8 cellular contexts compared by ENCODE assay signal in genomic region chr1:160070243-160071163, GRCh38. TPM values are rescaled to one million over a fixed set of nuclear protein-coding genes. Genes with fewer than 3 reads are reported as not detected.
DNase-seq lines count a peak whose midpoint lies in the region; ATAC-seq and TF ChIP-seq lines count a peak whose summit lies in the region.

No MANE protein-coding gene starts in this region.

- TF ChIP-seq CTCF in Caco-2 (IDR thresholded peaks at IDR 0.05; ENCODE audit: insufficient read depth in 1 of 2, low read depth in 1 of 2, low read length in 1 of 2, severe bottlenecking in 1 of 2, unreplicated experiment in 1 of 2) = no peak

- peaks cover 9% of the 10 kb centered on the region for H3K36me3 Mint-ChIP-seq in Caco-2 (ENCODE audit: insufficient read depth, unreplicated experiment)

- H3K4me3 ChIP-seq in Caco-2 (ENCODE audit: low read depth, low read length) = peak overlapping the region; percentile 57

- in situ Hi-C loops in SK-MEL-5 (cut with HindIII; ENCODE audit: low pct_unique_long_range_greater_than_20kb, low sequenced_read_pairs) = no loop called here

- peak overlapping the region; percentile 99 for H3K27ac ChIP-seq in substantia nigra (ENCODE audit: low read depth, low read length, poor library complexity, severe bottlenecking)

- no peak overlapping the region for H3K27ac Mint-ChIP-seq in Caco-2 (ENCODE audit: unreplicated experiment)

- H3K36me3 ChIP-seq in Caco-2 (ENCODE audit: control insufficient read depth, insufficient read depth, low read length) = no peaks in the 10 kb centered on the region

- DNase-seq in Caco-2 (peak; percentile 82 to 86), SK-MEL-5 (ENCODE audit: low read depth, low spot score) (peak; percentile 74), head of caudate nucleus (peak; percentile 87 to 98 (median 94)), occipital lobe (lab: John Stamatoyannopoulos, UW) (peak; percentile 91), substantia nigra (lab: John Stamatoyannopoulos, UW) (peak; percentile 71 to 100 (median 92))
- DNase-seq in activated naive CD4-positive, alpha-beta T cell treated with anti-CD3 and anti-CD28 coated beads, Interleukin-2, amount 50 U/mL, for 16 hours = peak; percentile 74

- H3K9me3 Mint-ChIP-seq in Caco-2 (ENCODE audit: unreplicated experiment) = no peaks in the 10 kb centered on the region

- intact Hi-C loops in Caco-2 (cut with micrococcal nuclease; ENCODE audit: unreplicated experiment) = loop anchor here (1.0 to 2.0 kb wide), 2 partner anchors 9 to 24 kb away; no protein-coding TSS in a partner anchor
- intact Hi-C loops in head of caudate nucleus (cut with DNase I) = no loop called here

- CTCF ChIA-PET in Caco-2 (lab: Charles Lee) = interaction anchor here (0.7 to 1.3 kb wide), 3 partner anchors 8 to 24 kb away, joined by 3 to 4 read pairs (median 4); no protein-coding TSS in a partner anchor

- peak overlapping the region; percentile 92 for H3K4me3 Mint-ChIP-seq in Caco-2 (ENCODE audit: unreplicated experiment)

- no peaks in the 10 kb centered on the region for H3K9me3 ChIP-seq in Caco-2

- no peaks in the 10 kb centered on the region for H3K27me3 ChIP-seq in Caco-2 (replicated peaks; ENCODE audit: control insufficient read depth, insufficient read depth, low read length)

- BruUV-seq in Caco-2 (replicated peaks; lab: Mats Ljungman, UMichigan) = no TSS peak

- POLR2A ChIA-PET in Caco-2 (lab: Charles Lee) = no interaction called here

- peaks cover 15% of the 10 kb centered on the region for H3K27me3 Mint-ChIP-seq in Caco-2 (ENCODE audit: insufficient read depth, unreplicated experiment)

- H3K4me1 Mint-ChIP-seq in Caco-2 (ENCODE audit: low read depth, unreplicated experiment) = no peaks in the 10 kb centered on the region

- ATAC-seq in HG03108 (IDR thresholded peaks at IDR 0.05; ENCODE audit: unreplicated experiment) (peak; percentile 35), GM19328 (IDR thresholded peaks at IDR 0.05; ENCODE audit: unreplicated experiment) (no peak)

- H3K4me1 ChIP-seq in Caco-2 = peaks cover 4% of the 10 kb centered on the region; the same call in 1 of the 2 replicates

RNA-seq across cellular contexts. Expression of gene KCNJ10, which starts 0.5 kb away (rescaled TPM):
- total RNA-seq in Caco-2 (2022) = 0.58 and 0.68 TPM in 2 replicates
- total RNA-seq in SK-MEL-5 (2014; rRNA removed; shearing (Covaris generic)) = 0.11 and 0.26 TPM in 2 replicates
- 0.25 and 0.87 TPM in 2 replicates for polyA plus RNA-seq in SK-MEL-5 (2015; cell fraction: cytosol; rRNA removed)
- polyA plus RNA-seq in SK-MEL-5 (2015; cell fraction: nucleus; rRNA removed) = 0.78 and 7.7 TPM in 2 replicates
- total RNA-seq in occipital lobe = 1.6 TPM

RNA-seq across cellular contexts. Expression of gene KCNJ9, which starts 10.8 kb away (rescaled TPM):
- total RNA-seq in Caco-2 (2022) (not detected in 2 replicates), occipital lobe (14.7 TPM)
- total RNA-seq in SK-MEL-5 (2014; rRNA removed; shearing (Covaris generic)) = not detected in 2 replicates
- polyA plus RNA-seq in SK-MEL-5 (2015; cell fraction: cytosol; rRNA removed) = not detected in 2 replicates
- not detected in 2 replicates for polyA plus RNA-seq in SK-MEL-5 (2015; cell fraction: nucleus; rRNA removed)

RNA-seq across cellular contexts. Expression of gene IGSF8, which starts 27.9 kb away (rescaled TPM):
- 15.4 and 16.0 TPM in 2 replicates for total RNA-seq in Caco-2 (2022)
- total RNA-seq in SK-MEL-5 (2014; rRNA removed; shearing (Covaris generic)) = 142 and 146 TPM in 2 replicates
- polyA plus RNA-seq in SK-MEL-5 (2015; cell fraction: cytosol; rRNA removed) = 259 and 274 TPM in 2 replicates
- polyA plus RNA-seq in SK-MEL-5 (2015; cell fraction: nucleus; rRNA removed) = 74.6 and 95.1 TPM in 2 replicates
- 49.8 TPM for total RNA-seq in occipital lobe

RNA-seq across cellular contexts. Expression of gene PIGM, which starts 38.7 kb away (rescaled TPM):
- total RNA-seq in Caco-2 (2022) (5.5 and 5.7 TPM in 2 replicates), occipital lobe (9.5 TPM)
- 6.3 and 6.4 TPM in 2 replicates for total RNA-seq in SK-MEL-5 (2014; rRNA removed; shearing (Covaris generic))
- 4.9 and 5.1 TPM in 2 replicates for polyA plus RNA-seq in SK-MEL-5 (2015; cell fraction: cytosol; rRNA removed)
- 11.1 and 13.3 TPM in 2 replicates for polyA plus RNA-seq in SK-MEL-5 (2015; cell fraction: nucleus; rRNA removed)

RNA-seq across cellular contexts. Expression of gene ATP1A2, which starts 45.1 kb away (rescaled TPM):
- total RNA-seq in Caco-2 (2022) (0.36 TPM in 1 of 2 replicates, not detected in the other), occipital lobe (47.1 TPM)
- not detected in 2 replicates for total RNA-seq in SK-MEL-5 (2014; rRNA removed; shearing (Covaris generic))
- polyA plus RNA-seq in SK-MEL-5 (2015; cell fraction: cytosol; rRNA removed) = not detected in 2 replicates
- not detected in 2 replicates for polyA plus RNA-seq in SK-MEL-5 (2015; cell fraction: nucleus; rRNA removed)

Comparison
In these comparisons a context has a peak if more than half of its experiments do, and no peak if none do; other contexts are left out.
1. RNA of gene KCNJ9, which starts 10.8 kb away (total RNA-seq): 14.7 TPM in occipital lobe (single experiment); not detected in Caco-2 and not detected in SK-MEL-5; every median in the first group is over 10 times any median in the second.
2. Peak in every context shown above with its lines, with median percentiles within 50 percentile points of each other: DNase-seq.